Comparison of ENCODE assay signal across 10 cellular contexts in the genomic region with DNA sequence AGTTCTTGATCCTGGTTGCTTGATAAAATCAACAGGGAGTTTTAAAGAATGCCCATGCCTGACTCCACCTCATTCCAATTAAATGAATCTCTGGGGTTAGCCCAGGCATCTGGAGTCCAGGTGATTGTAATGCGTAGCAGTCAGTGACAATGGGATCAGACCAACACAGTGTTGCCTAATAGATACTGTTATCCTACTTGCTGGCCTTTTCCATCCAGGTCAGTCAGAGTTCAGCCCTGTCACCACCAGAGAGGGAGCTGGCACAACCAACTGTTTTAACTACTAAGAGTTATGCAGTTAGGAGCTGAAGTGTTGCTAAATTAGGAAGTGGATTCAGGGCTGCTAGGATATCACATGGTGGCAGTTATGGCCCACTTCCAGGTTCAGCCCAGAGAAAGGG.
DNase-seq lines count a peak whose midpoint lies in the region; ATAC-seq and TF ChIP-seq lines count a peak whose summit lies in the region.
"Had no signal": no experiment of that assay in that cellular context is flagged by ENCODE, and none has a peak within 500 bp of the region (broad histone marks: within the 10 kb centered on the region; RNA-seq: fewer than 3 reads in every experiment).

No MANE protein-coding gene starts in this region.

- CTCF ChIA-PET in RWPE1 (lab: Yijun Ruan, JAX): interaction anchor here (0.6 kb wide), 1 partner anchor 47 kb away, joined by 6 read pairs; no protein-coding TSS in a partner anchor

- H3K36me3 ChIP-seq in H7 (replicated peaks; ENCODE audit: control insufficient read depth, insufficient read depth, low read length): peaks cover 1% of the 10 kb centered on the region; the same call in 1 of the 2 replicates

- H3K27me3 ChIP-seq in H7 (ENCODE audit: control insufficient read depth, insufficient read depth, low read length): no peaks in the 10 kb centered on the region

- POLR2A ChIA-PET in RWPE1 (lab: Yijun Ruan, JAX; ENCODE audit: low non-redundant PET): interaction anchor here (0.8 kb wide), 1 partner anchor 170 kb away, joined by 3 read pairs; no protein-coding TSS in a partner anchor

- peak overlapping the region; percentile 85 for H3K27ac ChIP-seq in RWPE1
- H3K27ac ChIP-seq: KMS-11 had no signal

- TF ChIP-seq CTCF in RWPE1 (conservative IDR thresholded peaks at IDR 0.05; ENCODE audit: low read depth) (no peak), fibroblast of the aortic adventitia (IDR thresholded peaks at IDR 0.05; ENCODE audit: insufficient read depth, low read length) (no peak), retinal pigment epithelial cell (conservative IDR thresholded peaks at IDR 0.05; ENCODE audit: low read depth, low read length) (no peak)

- H3K4me3 ChIP-seq in H7 (ENCODE audit: insufficient read depth, low read depth, low read length): no peak overlapping the region
- no peak overlapping the region for H3K4me3 ChIP-seq in fibroblast of the aortic adventitia (ENCODE audit: low read depth, low read length)
- H3K4me3 ChIP-seq in retinal pigment epithelial cell (ENCODE audit: low read length): no peak overlapping the region

- DNase-seq in H7 (peak; percentile 49), RWPE1 (ENCODE audit: low spot score) (peak; percentile 84), fibroblast of the aortic adventitia (ENCODE audit: low read depth) (peak; percentile 95), retinal pigment epithelial cell (ENCODE audit: low read depth) (peak; percentile 87), cerebellum (ENCODE audit: low spot score) (no peak)
- DNase-seq: stimulated activated naive B cell treated with anti-CD40 and anti-IgM and Interleukin-4, amounts not matched to agents 10 μg/mL and 1 μg/mL and 100 μg/mL, for 72 hours had no signal

- ATAC-seq in HG02885 (IDR thresholded peaks at IDR 0.05; ENCODE audit: poor library complexity, unreplicated experiment): no peak
- no peak for ATAC-seq in HG02798 (IDR thresholded peaks at IDR 0.05; ENCODE audit: poor library complexity, unreplicated experiment)
- no peak for ATAC-seq in GM18861 (IDR thresholded peaks at IDR 0.05; ENCODE audit: unreplicated experiment)
- ATAC-seq: stimulated activated naive B cell treated with anti-CD40 and anti-IgM and Interleukin-4, amounts not matched to agents 10 μg/mL and 1 μg/mL and 100 μg/mL, for 72 hours had no signal
